ENCODE assay signal across 15 cellular contexts in the genomic region with DNA sequence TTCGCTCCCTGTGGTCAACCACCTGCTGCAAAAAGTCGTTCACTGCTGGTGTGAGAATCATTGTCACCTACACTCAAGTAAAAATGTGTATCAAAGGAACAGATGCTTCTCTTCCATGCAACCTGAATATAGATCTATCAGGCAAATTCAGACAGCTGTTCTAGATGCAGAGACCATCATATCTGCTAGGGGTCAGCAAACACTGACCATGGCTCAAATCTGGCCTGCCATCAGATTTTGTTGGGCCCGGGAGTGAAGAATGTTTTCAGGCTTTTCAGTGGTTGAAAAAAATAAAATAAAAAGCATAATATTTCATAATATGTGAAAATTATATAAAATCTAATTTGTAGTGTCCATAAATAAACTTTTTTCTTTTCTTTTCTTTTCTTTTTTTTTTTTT.
"Had no signal": no experiment of that assay in that cellular context is flagged by ENCODE, and none has a peak within 500 bp of the region (broad histone marks: within the 10 kb centered on the region; RNA-seq: fewer than 3 reads in every experiment).

No MANE protein-coding gene starts in this region.

- H3K36me3 Mint-ChIP-seq: activated naive CD4-positive, alpha-beta T cell treated with anti-CD3 and anti-CD28 coated beads, Interleukin-2, amount 50 U/mL, for 72 hours; brain; immature natural killer cell had no signal

- H3K27ac Mint-ChIP-seq: activated naive CD4-positive, alpha-beta T cell treated with anti-CD3 and anti-CD28 coated beads, Interleukin-2, amount 50 U/mL, for 72 hours; immature natural killer cell had no signal

- H3K4me1 Mint-ChIP-seq: immature natural killer cell had no signal

- H3K4me3 Mint-ChIP-seq: brain, immature natural killer cell, naive B cell had no signal

- ATAC-seq: activated naive CD4-positive, alpha-beta T cell treated with anti-CD3 and anti-CD28 coated beads, Interleukin-2, amount 50 U/mL, for 72 hours; esophagus mucosa; stimulated activated naive CD8-positive, alpha-beta T cell treated with anti-CD3 and anti-CD28 coated beads, Interleukin-15, Interleukin-2, amounts not matched to agents 100 U/mL and 50 U/mL, for 24 hours had no signal

- H3K27me3 Mint-ChIP-seq: naive B cell had no signal

- H3K9me3 Mint-ChIP-seq: brain had no signal

- DNase-seq: activated gamma-delta T cell treated with Interleukin-2 at 50 U/mL for 16 hours; activated T-cell treated with anti-CD3 and anti-CD28 coated beads, Interleukin-2, amount 50 U/mL, for 1 hour; aorta; caudate nucleus; dermis blood vessel endothelial cell; effector CD8-positive, alpha-beta T cell; immature natural killer cell; naive B cell; stimulated activated CD4-positive, alpha-beta T cell treated with anti-CD3 and anti-CD28 coated beads, Interleukin-12 subunit alpha, Interleukin-12 subunit beta, amount 100 ng/mL, for 4 hours; stimulated activated CD4-positive, alpha-beta T cell treated with anti-CD3 and anti-CD28 coated beads, Interleukin-4, amount 100 ng/mL, for 4 hours; stimulated activated naive CD8-positive, alpha-beta T cell treated with anti-CD3 and anti-CD28 coated beads, Interleukin-15, Interleukin-2, amounts not matched to agents 100 U/mL and 50 U/mL, for 24 hours; upper lobe of left lung had no signal
